Comparison of ENCODE assay signal across 8 cellular contexts in genomic region chr10:1048349-1048731, GRCh38. TPM values are rescaled to one million over a fixed set of nuclear protein-coding genes. Genes with fewer than 3 reads are reported as not detected.
DNase-seq lines count a peak whose midpoint lies in the region; ATAC-seq and TF ChIP-seq lines count a peak whose summit lies in the region.

No MANE protein-coding gene starts in this region.

- no peaks in the 10 kb centered on the region for H3K9me3 Mint-ChIP-seq in natural killer cell

- peaks cover 5% of the 10 kb centered on the region for H3K36me3 ChIP-seq in H7 (replicated peaks; ENCODE audit: control insufficient read depth, insufficient read depth, low read length)

- H3K4me3 Mint-ChIP-seq in natural killer cell: peak overlapping the region; percentile 95

- ATAC-seq in natural killer cell: peak; percentile 10 to 28 (median 22)

- CTCF ChIA-PET in AG04450 (lab: Charles Lee): no interaction called here

- H3K27me3 Mint-ChIP-seq in natural killer cell (ENCODE audit: low read depth in 2 of 2): no peaks in the 10 kb centered on the region

- peaks cover 56 to 78% of the 10 kb centered on the region in 2 donors for H3K4me1 Mint-ChIP-seq in natural killer cell

- H3K9me3 ChIP-seq in AG04450 (ENCODE audit: control insufficient read depth, insufficient read depth, low read length): no peaks in the 10 kb centered on the region

- H3K4me3 ChIP-seq in AG04450 (ENCODE audit: low read depth, low read length): peak overlapping the region; percentile 91
- H3K4me3 ChIP-seq in H7 (ENCODE audit: insufficient read depth, low read depth, low read length): peak overlapping the region; percentile 91
- H3K4me3 ChIP-seq in epithelial cell of proximal tubule (ENCODE audit: low read depth, low read length): peak overlapping the region; percentile 66

- no peak for DNase-seq in AG04450 (ENCODE audit: low read depth, low spot score)
- peak; percentile 45 for DNase-seq in H7
- DNase-seq in T follicular helper cell (ENCODE audit: low read depth): peak; percentile 65
- DNase-seq in epithelial cell of proximal tubule (ENCODE audit: low read depth): no peak
- no peak for DNase-seq in natural killer cell
- DNase-seq in ureter (ENCODE audit: low spot score): no peak
- DNase-seq in NCI-H1694 treated with DMSO at 0.1 percent for 48 hours (lab: John Stamatoyannopoulos, UW): no peak
- no peak for DNase-seq in iPS-NIHi11 (ENCODE audit: low spot score)

- intact Hi-C loops in natural killer cell (cut with micrococcal nuclease): loop anchor here (2.0 kb wide), 3 partner anchors 14 to 118 kb away; partner anchors contain the start of genes GTPBP4 and LARP4B

- peak overlapping the region; percentile 98 to 99 for H3K27ac Mint-ChIP-seq in natural killer cell

- H3K27me3 ChIP-seq in AG04450 (ENCODE audit: control insufficient read depth, insufficient read depth, low read length) (no peaks in the 10 kb centered on the region), H7 (ENCODE audit: control insufficient read depth, insufficient read depth, low read length) (no peaks in the 10 kb centered on the region)

- H3K36me3 Mint-ChIP-seq in natural killer cell: no peaks in the 10 kb centered on the region

- TF ChIP-seq CTCF in AG04450 (IDR thresholded peaks at IDR 0.05; ENCODE audit: low read depth, low read length): no peak
- TF ChIP-seq CTCF in epithelial cell of proximal tubule (conservative IDR thresholded peaks at IDR 0.05; ENCODE audit: low read depth, low read length): no peak
- no peak for TF ChIP-seq CTCF in natural killer cell (IDR thresholded peaks at IDR 0.05)

- POLR2A ChIA-PET in AG04450 (lab: Yijun Ruan, JAX): interaction anchor here (1.0 to 2.0 kb wide), 3 partner anchors 9 to 20 kb away, joined by 3 to 10 read pairs (median 3); no protein-coding TSS in a partner anchor

- peak overlapping the region; percentile 100 for H3K27ac ChIP-seq in AG04450 (ENCODE audit: low read depth, low read length)

RNA-seq across cellular contexts. Expression of gene IDI1, which starts 0.6 kb away (rescaled TPM):
- 29.4 and 37.6 TPM in 2 replicates for polyA plus RNA-seq in AG04450 (2011; rRNA removed)
- 11.1 and 13.0 TPM in 2 replicates for polyA minus RNA-seq in AG04450 (2011; rRNA and poly(A)+ RNA removed)
- total RNA-seq in H7 (2014; rRNA removed; shearing (Covaris generic)): 102 and 115 TPM in 2 replicates
- total RNA-seq in epithelial cell of proximal tubule (40.7 and 118 TPM in 2 replicates), natural killer cell (100 to 1,000 TPM; 156 to 229 (median 163) TPM), ureter (36.2 TPM)

RNA-seq across cellular contexts. Expression of gene WDR37, which starts 7.8 kb away (rescaled TPM):
- 15.0 and 16.0 TPM in 2 replicates for polyA plus RNA-seq in AG04450 (2011; rRNA removed)
- 31.3 and 51.6 TPM in 2 replicates for polyA minus RNA-seq in AG04450 (2011; rRNA and poly(A)+ RNA removed)
- total RNA-seq in H7 (2014; rRNA removed; shearing (Covaris generic)): 8.4 and 9.7 TPM in 2 replicates
- total RNA-seq in epithelial cell of proximal tubule (9.8 and 10.6 TPM in 2 replicates), natural killer cell (10 to 100 TPM; 56.3 to 59.6 (median 57.6) TPM), ureter (24.1 TPM)

RNA-seq across cellular contexts. Expression of gene IDI2, which starts 22.7 kb away (rescaled TPM):
- not detected in 2 replicates for polyA plus RNA-seq in AG04450 (2011; rRNA removed)
- polyA minus RNA-seq in AG04450 (2011; rRNA and poly(A)+ RNA removed): not detected in 2 replicates
- not detected in 2 replicates for total RNA-seq in H7 (2014; rRNA removed; shearing (Covaris generic))
- total RNA-seq in epithelial cell of proximal tubule: not detected in 2 replicates
- total RNA-seq in natural killer cell: not detected
- total RNA-seq in ureter: not detected

Comparison
In these comparisons a context has a peak if more than half of its experiments do, and no peak if none do; other contexts are left out.
1. DNase-seq: peak in H7 (single experiment) and T follicular helper cell (single experiment); none in AG04450 (single experiment), epithelial cell of proximal tubule (single experiment), natural killer cell (single experiment), ureter (single experiment), NCI-H1694 treated with DMSO at 0.1 percent for 48 hours (single experiment) and iPS-NIHi11 (single experiment).
2. Peak in every context shown above with its lines, with median percentiles within 50 percentile points of each other: H3K4me3 ChIP-seq.